1 cellular context compared by ENCODE assay signal in genomic region chr3:196496183-196496582, GRCh38.
TF ChIP-seq lines count a peak whose summit lies in the region.

No MANE protein-coding gene starts in this region.

TF ChIP-seq in K562, 482 proteins besides CTCF, POLR2A, EP300 and RAD21 (continued from another document and continues in another):
- TF ChIP-seq, protein P1, sequence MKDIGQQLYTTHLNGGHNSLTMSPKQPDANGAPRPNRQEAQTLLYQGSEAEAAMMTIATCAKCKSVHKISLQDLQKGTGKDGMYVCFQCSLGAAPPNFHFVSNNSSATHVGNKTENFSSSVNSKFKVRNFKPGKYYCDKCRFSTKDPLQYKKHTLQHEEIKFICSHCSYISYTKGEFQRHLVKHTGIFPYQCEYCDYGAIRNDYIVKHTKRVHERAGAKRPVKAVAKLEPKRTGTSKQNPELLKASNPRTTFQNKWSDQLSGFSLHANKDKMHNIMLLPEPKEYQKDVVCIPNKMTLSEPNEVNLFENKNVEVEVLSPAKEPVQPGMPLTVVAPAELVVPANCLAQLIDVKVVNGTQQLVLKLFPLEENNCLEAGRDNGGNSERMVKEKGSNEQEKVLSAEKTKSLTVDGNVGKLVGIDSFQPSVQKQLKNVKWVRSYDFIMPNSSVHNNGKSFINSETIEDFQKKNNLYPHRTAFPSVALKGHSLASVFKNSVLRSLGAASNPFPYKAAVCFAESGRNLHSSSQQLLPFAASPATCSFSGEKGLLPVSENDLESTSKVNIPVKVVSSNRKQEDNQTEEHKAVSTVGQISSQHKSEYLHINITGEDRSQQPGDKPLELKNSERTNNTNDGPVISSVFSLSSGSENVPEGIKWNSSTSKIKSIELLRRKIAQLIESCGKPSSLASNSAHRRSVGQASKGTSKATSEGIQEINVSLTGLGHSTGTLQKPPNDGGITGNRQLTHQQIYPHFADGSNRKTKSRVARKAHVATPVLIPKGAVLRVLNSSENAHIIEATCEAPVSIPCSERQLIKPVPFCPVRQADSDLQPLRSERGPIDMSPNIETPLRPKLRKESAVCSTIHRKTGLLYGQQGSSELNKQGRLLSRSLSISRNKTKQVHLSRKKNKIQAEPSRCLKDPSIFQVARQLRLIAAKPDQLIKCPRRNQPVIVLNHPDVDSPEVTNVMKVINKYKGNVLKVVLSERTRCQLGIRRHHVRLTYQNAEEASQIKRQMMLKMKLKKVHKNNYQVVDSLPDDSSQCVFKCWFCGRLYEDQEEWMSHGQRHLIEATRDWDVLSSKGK (CRISPR knock-in tag; IDR thresholded peaks at IDR 0.05) = no peak
- no peak for TF ChIP-seq MCM3 (IDR thresholded peaks at IDR 0.05)
- TF ChIP-seq, protein P2, sequence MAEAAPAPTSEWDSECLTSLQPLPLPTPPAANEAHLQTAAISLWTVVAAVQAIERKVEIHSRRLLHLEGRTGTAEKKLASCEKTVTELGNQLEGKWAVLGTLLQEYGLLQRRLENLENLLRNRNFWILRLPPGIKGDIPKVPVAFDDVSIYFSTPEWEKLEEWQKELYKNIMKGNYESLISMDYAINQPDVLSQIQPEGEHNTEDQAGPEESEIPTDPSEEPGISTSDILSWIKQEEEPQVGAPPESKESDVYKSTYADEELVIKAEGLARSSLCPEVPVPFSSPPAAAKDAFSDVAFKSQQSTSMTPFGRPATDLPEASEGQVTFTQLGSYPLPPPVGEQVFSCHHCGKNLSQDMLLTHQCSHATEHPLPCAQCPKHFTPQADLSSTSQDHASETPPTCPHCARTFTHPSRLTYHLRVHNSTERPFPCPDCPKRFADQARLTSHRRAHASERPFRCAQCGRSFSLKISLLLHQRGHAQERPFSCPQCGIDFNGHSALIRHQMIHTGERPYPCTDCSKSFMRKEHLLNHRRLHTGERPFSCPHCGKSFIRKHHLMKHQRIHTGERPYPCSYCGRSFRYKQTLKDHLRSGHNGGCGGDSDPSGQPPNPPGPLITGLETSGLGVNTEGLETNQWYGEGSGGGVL (CRISPR knock-in tag; IDR thresholded peaks at IDR 0.05) = no peak
- TF ChIP-seq TAF15 (IDR thresholded peaks at IDR 0.05; ENCODE audit: low read depth, low read length) = no peak
- TF ChIP-seq CREM (IDR thresholded peaks at IDR 0.05; ENCODE audit: low read depth) = peak; percentile 17; the same call in 1 of the 2 replicates
- peak; percentile 15; the same call in 1 of the 2 replicates for TF ChIP-seq TAL1 (IDR thresholded peaks at IDR 0.05)
- no peak for TF ChIP-seq FOXA1 (IDR thresholded peaks at IDR 0.05; ENCODE audit: borderline replicate concordance)
- TF ChIP-seq OTX1 (CRISPR knock-in tag; IDR thresholded peaks at IDR 0.05) = no peak
- TF ChIP-seq ZNF175 (CRISPR knock-in tag; IDR thresholded peaks at IDR 0.05; ENCODE audit: low read depth) = peak; percentile 71; the same call in 1 of the 2 replicates
- TF ChIP-seq TGIF2 (CRISPR knock-in tag; IDR thresholded peaks at IDR 0.05) = no peak
- TF ChIP-seq ZNF778 (CRISPR knock-in tag; IDR thresholded peaks at IDR 0.05) = no peak
- no peak for TF ChIP-seq YY1 (IDR thresholded peaks at IDR 0.05; ENCODE audit: borderline replicate concordance in 1 of 3, control insufficient read depth in 1 of 3, extremely low read depth in 1 of 3, insufficient read depth in 3 of 3, insufficient read length in 1 of 3, insufficient replicate concordance in 2 of 3, low read depth in 1 of 3, low read length in 2 of 3)
- no peak for TF ChIP-seq FOXJ2 (tag; IDR thresholded peaks at IDR 0.05)
- TF ChIP-seq ELF2 (CRISPR knock-in tag; IDR thresholded peaks at IDR 0.05) = no peak
- TF ChIP-seq ZNF764 (CRISPR knock-in tag; IDR thresholded peaks at IDR 0.05; ENCODE audit: low read depth) = no peak
- TF ChIP-seq THRA (IDR thresholded peaks at IDR 0.05) = no peak
- no peak for TF ChIP-seq IRF2 (CRISPR knock-in tag; IDR thresholded peaks at IDR 0.05)
- no peak for TF ChIP-seq ZNF583 (CRISPR knock-in tag; IDR thresholded peaks at IDR 0.05)
- no peak for TF ChIP-seq ZNF146 (CRISPR knock-in tag; IDR thresholded peaks at IDR 0.05; ENCODE audit: unreplicated experiment)
- TF ChIP-seq CTBP1 (IDR thresholded peaks at IDR 0.05; ENCODE audit: borderline replicate concordance) = peak; percentile 50; the same call in 1 of the 2 replicates
- TF ChIP-seq, protein P3, sequence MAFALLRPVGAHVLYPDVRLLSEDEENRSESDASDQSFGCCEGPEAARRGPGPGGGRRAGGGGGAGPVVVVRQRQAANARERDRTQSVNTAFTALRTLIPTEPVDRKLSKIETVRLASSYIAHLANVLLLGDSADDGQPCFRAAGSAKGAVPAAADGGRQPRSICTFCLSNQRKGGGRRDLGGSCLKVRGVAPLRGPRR (CRISPR knock-in tag; IDR thresholded peaks at IDR 0.05) = no peak
- peak; percentile 84 for TF ChIP-seq USF2 (CRISPR knock-in tag; IDR thresholded peaks at IDR 0.05)
- TF ChIP-seq, protein P4, sequence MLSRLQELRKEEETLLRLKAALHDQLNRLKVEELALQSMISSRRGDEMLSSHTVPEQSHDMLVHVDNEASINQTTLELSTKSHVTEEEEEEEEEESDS (CRISPR knock-in tag; IDR thresholded peaks at IDR 0.05) = no peak
- peak; percentile 96 for TF ChIP-seq MEIS2 (IDR thresholded peaks at IDR 0.05; ENCODE audit: partially characterized antibody)
- no peak for TF ChIP-seq PTBP1 (IDR thresholded peaks at IDR 0.05; ENCODE audit: low read depth, low read length)
- TF ChIP-seq SMAD1 (IDR thresholded peaks at IDR 0.05; ENCODE audit: low read depth, low read length, partially characterized antibody) = no peak
- peak; percentile 51 for TF ChIP-seq CBFA2T2 (conservative IDR thresholded peaks at IDR 0.05)
- no peak for TF ChIP-seq ZFP30 (CRISPR knock-in tag; IDR thresholded peaks at IDR 0.05; ENCODE audit: borderline replicate concordance)
- TF ChIP-seq, protein P5, sequence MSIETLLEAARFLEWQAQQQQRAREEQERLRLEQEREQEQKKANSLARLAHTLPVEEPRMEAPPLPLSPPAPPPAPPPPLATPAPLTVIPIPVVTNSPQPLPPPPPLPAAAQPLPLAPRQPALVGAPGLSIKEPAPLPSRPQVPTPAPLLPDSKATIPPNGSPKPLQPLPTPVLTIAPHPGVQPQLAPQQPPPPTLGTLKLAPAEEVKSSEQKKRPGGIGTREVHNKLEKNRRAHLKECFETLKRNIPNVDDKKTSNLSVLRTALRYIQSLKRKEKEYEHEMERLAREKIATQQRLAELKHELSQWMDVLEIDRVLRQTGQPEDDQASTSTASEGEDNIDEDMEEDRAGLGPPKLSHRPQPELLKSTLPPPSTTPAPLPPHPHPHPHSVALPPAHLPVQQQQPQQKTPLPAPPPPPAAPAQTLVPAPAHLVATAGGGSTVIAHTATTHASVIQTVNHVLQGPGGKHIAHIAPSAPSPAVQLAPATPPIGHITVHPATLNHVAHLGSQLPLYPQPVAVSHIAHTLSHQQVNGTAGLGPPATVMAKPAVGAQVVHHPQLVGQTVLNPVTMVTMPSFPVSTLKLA (conservative IDR thresholded peaks at IDR 0.05) = peak; percentile 60 to 69
- no peak for TF ChIP-seq SREBF1 (IDR thresholded peaks at IDR 0.05; ENCODE audit: borderline replicate concordance, low read depth, low read length)
- no peak for TF ChIP-seq ZNF274 (IDR thresholded peaks at IDR 0.05; ENCODE audit: borderline replicate concordance, low read depth, low read length)
- no peak for TF ChIP-seq ZNF324 (CRISPR knock-in tag; IDR thresholded peaks at IDR 0.05)
- TF ChIP-seq, protein P6, sequence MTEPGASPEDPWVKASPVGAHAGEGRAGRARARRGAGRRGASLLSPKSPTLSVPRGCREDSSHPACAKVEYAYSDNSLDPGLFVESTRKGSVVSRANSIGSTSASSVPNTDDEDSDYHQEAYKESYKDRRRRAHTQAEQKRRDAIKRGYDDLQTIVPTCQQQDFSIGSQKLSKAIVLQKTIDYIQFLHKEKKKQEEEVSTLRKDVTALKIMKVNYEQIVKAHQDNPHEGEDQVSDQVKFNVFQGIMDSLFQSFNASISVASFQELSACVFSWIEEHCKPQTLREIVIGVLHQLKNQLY (CRISPR knock-in tag; conservative IDR thresholded peaks at IDR 0.05) = no peak
- TF ChIP-seq POU5F1 (IDR thresholded peaks at IDR 0.05; ENCODE audit: borderline replicate concordance, low read depth, low read length, partially characterized antibody) = no peak
- no peak for TF ChIP-seq NR2F6 (CRISPR knock-in tag; IDR thresholded peaks at IDR 0.05)
- no peak for TF ChIP-seq NFXL1 (CRISPR knock-in tag; IDR thresholded peaks at IDR 0.05)
- peak in 1 of 2 experiments; percentile 61; a peak in 1 of 4 replicates for TF ChIP-seq RCOR1 (IDR thresholded peaks at IDR 0.05; ENCODE audit: borderline replicate concordance in 1 of 2, low read depth in 2 of 2, low read length in 2 of 2)
- TF ChIP-seq, protein P7, sequence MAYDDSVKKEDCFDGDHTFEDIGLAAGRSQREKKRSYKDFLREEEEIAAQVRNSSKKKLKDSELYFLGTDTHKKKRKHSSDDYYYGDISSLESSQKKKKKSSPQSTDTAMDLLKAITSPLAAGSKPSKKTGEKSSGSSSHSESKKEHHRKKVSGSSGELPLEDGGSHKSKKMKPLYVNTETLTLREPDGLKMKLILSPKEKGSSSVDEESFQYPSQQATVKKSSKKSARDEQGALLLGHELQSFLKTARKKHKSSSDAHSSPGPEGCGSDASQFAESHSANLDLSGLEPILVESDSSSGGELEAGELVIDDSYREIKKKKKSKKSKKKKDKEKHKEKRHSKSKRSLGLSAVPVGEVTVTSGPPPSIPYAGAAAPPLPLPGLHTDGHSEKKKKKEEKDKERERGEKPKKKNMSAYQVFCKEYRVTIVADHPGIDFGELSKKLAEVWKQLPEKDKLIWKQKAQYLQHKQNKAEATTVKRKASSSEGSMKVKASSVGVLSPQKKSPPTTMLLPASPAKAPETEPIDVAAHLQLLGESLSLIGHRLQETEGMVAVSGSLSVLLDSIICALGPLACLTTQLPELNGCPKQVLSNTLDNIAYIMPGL (CRISPR knock-in tag; IDR thresholded peaks at IDR 0.05) = no peak
- TF ChIP-seq HOXB6 (CRISPR knock-in tag; IDR thresholded peaks at IDR 0.05; ENCODE audit: borderline replicate concordance) = no peak
- TF ChIP-seq CXXC5 (CRISPR knock-in tag; IDR thresholded peaks at IDR 0.05) = peak; percentile 65
- TF ChIP-seq SP2 (IDR thresholded peaks at IDR 0.05; ENCODE audit: extremely low read depth, low read depth, low read length, poor library complexity, severe bottlenecking) = no peak
- TF ChIP-seq ZNF347 (CRISPR knock-in tag; IDR thresholded peaks at IDR 0.05; ENCODE audit: low read depth) = no peak
- TF ChIP-seq PHTF2 (CRISPR knock-in tag; IDR thresholded peaks at IDR 0.05) = no peak
- TF ChIP-seq ZNF140 (CRISPR knock-in tag; IDR thresholded peaks at IDR 0.05) = no peak
- no peak for TF ChIP-seq FOXO4 (CRISPR knock-in tag; IDR thresholded peaks at IDR 0.05)
